Comparison of ENCODE assay signal across 9 cellular contexts in genomic region chr5:81755320-81755719, GRCh38. TPM values are rescaled to one million over a fixed set of nuclear protein-coding genes. Genes with fewer than 3 reads are reported as not detected.
A peak's percentile ranks its signal among the peaks of the same experiment; 100 is the strongest.
DNase-seq lines count a peak whose midpoint lies in the region; ATAC-seq and TF ChIP-seq lines count a peak whose summit lies in the region.
"Had no signal": no experiment of that assay in that cellular context is flagged by ENCODE, and none has a peak within 500 bp of the region (broad histone marks: within the 10 kb centered on the region; RNA-seq: fewer than 3 reads in every experiment).

No MANE protein-coding gene starts in this region.

- WGBS in SK-N-SH (ENCODE audit: low lambda C conversion rate): 6% methylated on average over 2 of the region's 2 CpGs

- H2AFZ ChIP-seq in GM23338: no peak overlapping the region
- no peak overlapping the region; the same call in 1 of the 2 replicates for H2AFZ ChIP-seq in SK-N-SH (ENCODE audit: low read depth)

- H4K20me1 ChIP-seq in GM23338 (replicated peaks; ENCODE audit: insufficient read depth) (no peaks in the 10 kb centered on the region), SK-N-SH (ENCODE audit: insufficient read depth) (no peaks in the 10 kb centered on the region)

- POLR2A ChIA-PET in SK-N-SH (lab: Yijun Ruan, JAX): no interaction called here

- H3K9me3 ChIP-seq in SK-N-SH (no peaks in the 10 kb centered on the region), left ventricle myocardium inferior (replicated peaks) (no peaks in the 10 kb centered on the region), WERI-Rb-1 (ENCODE audit: severe bottlenecking) (no peaks in the 10 kb centered on the region)

- no peaks in the 10 kb centered on the region; the same call in 2 of the 3 replicates for H3K9me3 Mint-ChIP-seq in GM23338

- peaks cover 55% of the 10 kb centered on the region for H3K4me1 Mint-ChIP-seq in GM23338

- peak overlapping the region; percentile 90 for H3K27ac Mint-ChIP-seq in GM23338

- H3K4me3 Mint-ChIP-seq in GM23338: peak overlapping the region; percentile 44; the same call in 2 of the 3 replicates

- CTCF ChIA-PET in SK-N-SH (lab: Yijun Ruan, JAX): interaction anchor here (0.6 to 2.5 kb wide), 6 partner anchors 16 to 465 kb away, joined by 3 to 8 read pairs (median 4); no protein-coding TSS in a partner anchor

- H3K4me3 ChIP-seq in GM23338 (no peak overlapping the region), SK-N-SH (ENCODE audit: low read depth in 2 of 2, low read length in 1 of 2) (no peak overlapping the region), left ventricle myocardium inferior (no peak overlapping the region), skeletal muscle cell (ENCODE audit: low read depth, low read length) (no peak overlapping the region), WERI-Rb-1 (ENCODE audit: low read depth, low read length) (no peak overlapping the region)

- intact Hi-C loops in left ventricle myocardium inferior (cut with micrococcal nuclease): no loop called here

- H3K27ac ChIP-seq in GM23338 (ENCODE audit: low read depth) (peak overlapping the region; percentile 77), SK-N-SH (ENCODE audit: low read depth in 2 of 2, low read length in 1 of 2) (peak overlapping the region; percentile 62 to 65; a peak in 3 of 4 replicates), left ventricle myocardium inferior (replicated peaks) (peak overlapping the region; percentile 70), WERI-Rb-1 (no peak overlapping the region)
- H3K27ac ChIP-seq: VCaP had no signal

- H3K4me1 ChIP-seq in GM23338 (ENCODE audit: insufficient read depth) (peaks cover 52% of the 10 kb centered on the region), SK-N-SH (ENCODE audit: control insufficient read depth in 1 of 2, insufficient read depth in 2 of 2, low read depth in 1 of 2, low read length in 1 of 2) (peaks cover 7 to 17% of the 10 kb centered on the region in 2 experiments; a peak in 3 of 4 replicates), left ventricle myocardium inferior (peaks cover 52% of the 10 kb centered on the region)

- H3K27me3 ChIP-seq in GM23338 (ENCODE audit: insufficient read depth) (peaks cover 16% of the 10 kb centered on the region), SK-N-SH (ENCODE audit: insufficient read depth) (no peaks in the 10 kb centered on the region), left ventricle myocardium inferior (ENCODE audit: low read depth) (no peaks in the 10 kb centered on the region), WERI-Rb-1 (ENCODE audit: insufficient read depth, low read depth, severe bottlenecking) (no peaks in the 10 kb centered on the region)

- TF ChIP-seq RAD21 in SK-N-SH (IDR thresholded peaks at IDR 0.05; ENCODE audit: low read length): no peak

- H3K36me3 ChIP-seq in GM23338 (ENCODE audit: insufficient read depth): no peaks in the 10 kb centered on the region
- H3K36me3 ChIP-seq in SK-N-SH (replicated peaks in 1 of 2; ENCODE audit: control insufficient read depth in 1 of 2, insufficient read depth in 2 of 2, low read length in 1 of 2): no peaks in the 10 kb centered on the region
- no peaks in the 10 kb centered on the region for H3K36me3 ChIP-seq in left ventricle myocardium inferior
- no peaks in the 10 kb centered on the region; the same call in 1 of the 2 replicates for H3K36me3 ChIP-seq in WERI-Rb-1

- no peak overlapping the region; the same call in 1 of the 2 replicates for H3K9ac ChIP-seq in SK-N-SH

- peaks cover 5% of the 10 kb centered on the region for H3K27me3 Mint-ChIP-seq in GM23338 (ENCODE audit: insufficient read depth, low read depth, poor library complexity)

- ATAC-seq in GM23338: peak; percentile 27
- ATAC-seq in GM21737 (IDR thresholded peaks at IDR 0.05; ENCODE audit: unreplicated experiment): no peak

- peak overlapping the region; percentile 4; the same call in 1 of the 2 replicates for H3K4me2 ChIP-seq in GM23338
- H3K4me2 ChIP-seq in SK-N-SH: no peak overlapping the region

- TF ChIP-seq EP300 in SK-N-SH (IDR thresholded peaks at IDR 0.05; ENCODE audit: borderline replicate concordance in 1 of 2, low read depth in 1 of 2, low read length in 1 of 2): peak in 1 of 2 experiments; percentile 36; a peak in 1 of 4 replicates

- DNase-seq in GM23338 (ENCODE audit: low spot score) (peak; percentile 91), SK-N-SH (no peak), left ventricle myocardium inferior (peak; percentile 31), skeletal muscle cell (ENCODE audit: low read depth) (peak; percentile 89), WERI-Rb-1 (no peak), DMS79 (lab: John Stamatoyannopoulos, UW) (no peak), midbrain (lab: John Stamatoyannopoulos, UW) (no peak)

- H3K79me2 ChIP-seq in GM23338 (replicated peaks; ENCODE audit: insufficient read depth) (no peaks in the 10 kb centered on the region), SK-N-SH (ENCODE audit: insufficient read depth) (no peaks in the 10 kb centered on the region)

- H3K36me3 Mint-ChIP-seq in GM23338 (ENCODE audit: low read depth): no peaks in the 10 kb centered on the region

- TF ChIP-seq CTCF in GM23338 (conservative IDR thresholded peaks at IDR 0.05; ENCODE audit: low read depth in 2 of 2): no peak
- TF ChIP-seq CTCF in SK-N-SH (IDR thresholded peaks at IDR 0.05): no peak
- no peak for TF ChIP-seq CTCF in left ventricle myocardium inferior (IDR thresholded peaks at IDR 0.05; ENCODE audit: borderline replicate concordance)
- no peak for TF ChIP-seq CTCF in WERI-Rb-1 (IDR thresholded peaks at IDR 0.05; ENCODE audit: low read depth, low read length)

- H3K9me2 ChIP-seq in GM23338 (ENCODE audit: insufficient read depth) (no peaks in the 10 kb centered on the region), SK-N-SH (no peaks in the 10 kb centered on the region)

- no peaks in the 10 kb centered on the region for H3F3A ChIP-seq in GM23338 (replicated peaks; ENCODE audit: low read depth)
- H3F3A ChIP-seq in SK-N-SH (replicated peaks; ENCODE audit: insufficient read depth): peaks cover 4% of the 10 kb centered on the region

TF ChIP-seq in GM23338, 12 proteins besides CTCF, POLR2A, EP300 and RAD21 (continues in another document):
- no peak for TF ChIP-seq ETS1 (IDR thresholded peaks at IDR 0.05)

TF ChIP-seq in SK-N-SH, 30 proteins besides CTCF, POLR2A, EP300 and RAD21 (continues in another document):
- no peak for TF ChIP-seq GATA2 (CRISPR knock-in tag; IDR thresholded peaks at IDR 0.05)
- peak; percentile 66; the same call in 1 of the 2 replicates for TF ChIP-seq FOSL2 (IDR thresholded peaks at IDR 0.05; ENCODE audit: borderline replicate concordance, low read depth)
- TF ChIP-seq NFIC (IDR thresholded peaks at IDR 0.05; ENCODE audit: borderline replicate concordance): peak; percentile 12; the same call in 1 of the 2 replicates
- TF ChIP-seq TEAD4 (IDR thresholded peaks at IDR 0.05; ENCODE audit: borderline replicate concordance, insufficient read depth): no peak
- TF ChIP-seq JUND (IDR thresholded peaks at IDR 0.05): peak; percentile 59; the same call in 1 of the 2 replicates
- TF ChIP-seq PBX3 (IDR thresholded peaks at IDR 0.05): peak; percentile 58; the same call in 1 of the 2 replicates
- TF ChIP-seq RFX5 (IDR thresholded peaks at IDR 0.05; ENCODE audit: low read length): no peak
- no peak for TF ChIP-seq REST (IDR thresholded peaks at IDR 0.05; ENCODE audit: low read depth, low read length)
- TF ChIP-seq GABPA (IDR thresholded peaks at IDR 0.05; ENCODE audit: low read depth): no peak
- TF ChIP-seq YY1 (IDR thresholded peaks at IDR 0.05; ENCODE audit: low read depth): 0 out of 2 replicates have a peak, but pooled peaks have one; percentile 13
- TF ChIP-seq TCF12 (IDR thresholded peaks at IDR 0.05): peak; percentile 36
- TF ChIP-seq MAX (IDR thresholded peaks at IDR 0.05; ENCODE audit: low read depth): 0 out of 2 replicates have a peak, but pooled peaks have one; percentile 21

RNA-seq across cellular contexts. Expression of gene SSBP2, which starts 4.4 kb away (rescaled TPM):
- 20.4 and 21.5 TPM in 2 replicates for total RNA-seq in GM23338 (2014; rRNA removed; shearing (Covaris generic))
- 19.6 and 24.7 TPM in 2 replicates for polyA plus RNA-seq in GM23338 (2016; fragmentation: Nextera tagmentation; extraction: Ambion mirVana)
- polyA plus RNA-seq in SK-N-SH (2012; rRNA removed): 35.3 and 52.2 TPM in 2 replicates
- polyA plus RNA-seq in SK-N-SH (2012; cell fraction: cytosol; rRNA removed): 39.7 and 44.1 TPM in 2 replicates
- polyA plus RNA-seq in SK-N-SH (2012; cell fraction: nucleus; rRNA removed): 30.8 and 42.2 TPM in 2 replicates
- 40.7 TPM for total RNA-seq in left ventricle myocardium inferior

Comparison
In these comparisons a context has a peak if more than half of its experiments do, and no peak if none do; other contexts are left out.
1. DNase-seq: peak in GM23338 (single experiment), left ventricle myocardium inferior (single experiment) and skeletal muscle cell (single experiment); none in SK-N-SH (single experiment), WERI-Rb-1 (single experiment), DMS79 (single experiment) and midbrain (single experiment).